Comparison of ENCODE assay signal across 9 cellular contexts in the genomic region with DNA sequence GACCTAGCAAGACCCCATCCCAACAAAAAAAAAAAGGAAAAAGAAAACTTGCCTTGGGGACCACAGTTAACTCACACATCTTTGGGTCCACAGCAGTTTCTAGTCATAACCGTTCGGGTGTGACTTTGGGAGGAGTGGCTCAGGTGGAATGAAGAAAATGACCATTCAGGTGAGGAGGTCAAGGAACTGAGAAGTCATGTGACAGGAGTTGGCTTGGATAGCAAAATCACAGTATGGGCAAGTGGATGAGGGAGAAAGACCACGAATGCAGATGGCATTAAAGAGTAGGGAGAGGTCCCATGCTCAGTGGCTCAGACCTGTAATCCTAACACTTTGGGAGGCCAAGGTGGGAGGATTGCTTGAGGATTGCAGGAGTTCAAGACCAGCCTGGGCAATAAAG.
"Had no signal": no experiment of that assay in that cellular context is flagged by ENCODE, and none has a peak within 500 bp of the region (broad histone marks: within the 10 kb centered on the region; RNA-seq: fewer than 3 reads in every experiment).

No MANE protein-coding gene starts in this region.

- H3K4me2 ChIP-seq: GM23338, KMS-11 had no signal

- DNase-seq: H9, HCEC 1CT, KBM-7 had no signal

- H3K27ac Mint-ChIP-seq: GM23338, H9 had no signal

- H3K27ac ChIP-seq: KMS-11 had no signal

- H2AFZ ChIP-seq: GM23338 had no signal

- H3K4me3 Mint-ChIP-seq: GM23338, H9, IgD-negative memory B cell had no signal

- FAIRE-seq: H1, H54, HepG2 had no signal

- H3K9ac ChIP-seq: KMS-11 had no signal

- H3K4me3 ChIP-seq: GM23338 had no signal

- H3K9me3 Mint-ChIP-seq: GM23338, H9 had no signal

- H3K36me3 Mint-ChIP-seq: IgD-negative memory B cell had no signal

- H3K4me1 Mint-ChIP-seq: GM23338, H9, IgD-negative memory B cell had no signal
